In genomic region chr12:685388-685787, GRCh38 we compare ENCODE assay signal across 1 cellular context.
A peak's percentile ranks its signal among the peaks of the same experiment; 100 is the strongest.
TF ChIP-seq lines count a peak whose summit lies in the region.

No MANE protein-coding gene starts in this region.

TF ChIP-seq in GM12878, 131 proteins besides CTCF, POLR2A, EP300 and RAD21 (continued from another document):
- no peak for TF ChIP-seq ZBTB11 (CRISPR knock-in tag; IDR thresholded peaks at IDR 0.05)
- 0 out of 2 replicates have a peak, but pooled peaks have one; percentile 20 for TF ChIP-seq MTA3 (IDR thresholded peaks at IDR 0.05; ENCODE audit: borderline replicate concordance, low read length)
- TF ChIP-seq RFX5 (IDR thresholded peaks at IDR 0.05; ENCODE audit: low read depth, low read length), result no peak
- peak in 1 of 2 experiments; percentile 4; a peak in 1 of 4 replicates for TF ChIP-seq BHLHE40 (IDR thresholded peaks at IDR 0.05; ENCODE audit: borderline replicate concordance in 1 of 2, low read depth in 2 of 2, low read length in 1 of 2)
- no peak for TF ChIP-seq MYB (IDR thresholded peaks at IDR 0.05; ENCODE audit: borderline replicate concordance, low read depth, low read length)
- TF ChIP-seq IKZF1 (conservative IDR thresholded peaks at IDR 0.05), result no peak
